ENCODE assay signal across 21 cellular contexts in the genomic region with DNA sequence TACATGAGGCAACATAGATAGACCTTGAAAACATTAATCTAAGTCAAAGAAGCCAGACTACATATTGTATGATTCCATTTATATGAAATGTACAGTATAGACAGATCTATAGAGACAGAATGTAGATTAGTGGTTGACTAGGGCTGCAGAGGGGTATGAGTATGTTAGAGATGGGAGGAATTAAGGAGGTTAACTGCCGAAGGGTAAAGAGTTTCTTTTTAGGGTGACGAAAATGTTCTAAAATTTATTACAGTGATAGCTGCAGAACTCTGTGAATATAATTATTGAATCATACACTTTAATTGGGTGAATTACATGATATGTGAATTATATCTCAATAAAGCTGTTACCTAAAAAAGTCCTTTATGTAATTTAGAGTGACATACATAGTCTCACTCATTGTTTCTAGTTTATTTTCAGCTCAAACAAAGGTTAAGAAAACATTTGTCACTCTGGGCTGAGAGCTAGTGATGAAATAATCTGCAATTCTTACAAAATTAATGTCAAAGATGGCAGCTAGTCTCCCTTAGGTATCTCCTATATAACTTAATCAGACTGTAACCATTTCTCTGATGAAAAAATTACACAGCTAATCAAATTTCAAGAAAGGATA.
DNase-seq lines count a peak whose midpoint lies in the region; ATAC-seq, FAIRE-seq and TF ChIP-seq lines count a peak whose summit lies in the region.
"Had no signal": no experiment of that assay in that cellular context is flagged by ENCODE, and none has a peak within 500 bp of the region (broad histone marks: within the 10 kb centered on the region; RNA-seq: fewer than 3 reads in every experiment).

No MANE protein-coding gene starts in this region.

- H3K9me3 ChIP-seq in kidney (ENCODE audit: control insufficient read depth in 1 of 2, low read length in 2 of 2) = no peaks in the 10 kb centered on the region
- H3K9me3 ChIP-seq: heart right ventricle had no signal

- H3K4me1 ChIP-seq in kidney (ENCODE audit: control insufficient read depth in 1 of 2, insufficient read depth in 1 of 2, low read depth in 1 of 2, low read length in 2 of 2) = no peaks in the 10 kb centered on the region
- H3K4me1 ChIP-seq: heart right ventricle had no signal

- no peaks in the 10 kb centered on the region for H3K9me3 Mint-ChIP-seq in naive B cell
- H3K9me3 Mint-ChIP-seq: activated T-helper 17 cell treated with anti-CD3 and anti-CD28 coated beads, Interleukin-2, amount 50 U/mL, for 72 hours; CD8-positive, alpha-beta T cell; mesothelial cell of epicardium; stimulated activated naive CD8-positive, alpha-beta T cell treated with anti-CD3 and anti-CD28 coated beads, Interleukin-15, amount 100 ng/mL, for 72 hours had no signal

- TF ChIP-seq CTCF in kidney (IDR thresholded peaks at IDR 0.05; ENCODE audit: borderline replicate concordance, extremely low read depth, insufficient read depth) = no peak

- peaks cover 0 to 17% of the 10 kb centered on the region in 2 donors for H3K36me3 Mint-ChIP-seq in naive B cell

- FAIRE-seq in kidney (lab: Jason Lieb, UNC) = no peak
- FAIRE-seq: H54, keratinocyte had no signal

- peaks cover 2 to 6% of the 10 kb centered on the region in 2 donors for H3K36me3 ChIP-seq in kidney (ENCODE audit: control insufficient read depth in 1 of 2, insufficient read depth in 2 of 2, low read length in 2 of 2)
- H3K36me3 ChIP-seq: WERI-Rb-1 had no signal

- ATAC-seq in naive B cell (ENCODE audit: low read depth in 2 of 2) (no peak), GM21825 (IDR thresholded peaks at IDR 0.05; ENCODE audit: unreplicated experiment) (no peak)
- ATAC-seq: activated T-helper 17 cell treated with anti-CD3 and anti-CD28 coated beads, Interleukin-2, amount 50 U/mL, for 72 hours; CD8-positive, alpha-beta T cell; heart right ventricle; stimulated activated naive CD8-positive, alpha-beta T cell treated with anti-CD3 and anti-CD28 coated beads, Interleukin-15, amount 100 ng/mL, for 72 hours had no signal

- H3K4me3 Mint-ChIP-seq in naive B cell = no peak overlapping the region
- H3K4me3 Mint-ChIP-seq: activated T-helper 17 cell treated with anti-CD3 and anti-CD28 coated beads, Interleukin-2, amount 50 U/mL, for 72 hours; CD8-positive, alpha-beta T cell; mesothelial cell of epicardium; stimulated activated naive CD8-positive, alpha-beta T cell treated with anti-CD3 and anti-CD28 coated beads, Interleukin-15, amount 100 ng/mL, for 72 hours had no signal

- no peak overlapping the region for H3K4me3 ChIP-seq in kidney (ENCODE audit: low read length in 2 of 2)
- H3K4me3 ChIP-seq: heart right ventricle had no signal

- no peak overlapping the region for H3K9ac ChIP-seq in kidney (ENCODE audit: low read length in 2 of 2)

- H3K27me3 Mint-ChIP-seq in naive B cell = no peaks in the 10 kb centered on the region
- H3K27me3 Mint-ChIP-seq: activated T-helper 17 cell treated with anti-CD3 and anti-CD28 coated beads, Interleukin-2, amount 50 U/mL, for 72 hours; stimulated activated naive CD8-positive, alpha-beta T cell treated with anti-CD3 and anti-CD28 coated beads, Interleukin-15, amount 100 ng/mL, for 72 hours had no signal

- peak overlapping the region in 4 of 6 donors; percentile 0 to 71 (median 42) for H3K27ac Mint-ChIP-seq in naive B cell
- H3K27ac Mint-ChIP-seq: activated T-helper 17 cell treated with anti-CD3 and anti-CD28 coated beads, Interleukin-2, amount 50 U/mL, for 72 hours; CD8-positive, alpha-beta T cell; mesothelial cell of epicardium; stimulated activated naive CD8-positive, alpha-beta T cell treated with anti-CD3 and anti-CD28 coated beads, Interleukin-15, amount 100 ng/mL, for 72 hours had no signal

- DNase-seq in NOMO-1 treated with DMSO at 0.1 percent for 48 hours (lab: John Stamatoyannopoulos, UW; ENCODE audit: unreplicated experiment) = peak; percentile 32
- DNase-seq in NOMO-1 treated with dmso at 0.1 percent for 144 hours (lab: John Stamatoyannopoulos, UW; ENCODE audit: unreplicated experiment) = no peak
- peak; percentile 48 for DNase-seq in OCI-M1 (lab: John Stamatoyannopoulos, UW)
- peak; percentile 12 to 35 for DNase-seq in dermis microvascular lymphatic vessel endothelial cell (ENCODE audit: low read depth in 2 of 2)
- no peak for DNase-seq in naive B cell
- no peak for DNase-seq in RPMI8226
- no peak for DNase-seq in kidney
- DNase-seq: 8988T; amniotic stem cell; CD8-positive, alpha-beta T cell; DMS79 treated with DMSO at 0.1 percent for 48 hours; heart right ventricle; NCI-H2029 treated with DMSO at 0.1 percent for 48 hours; stimulated activated CD4-positive, alpha-beta T cell treated with anti-CD3 and anti-CD28 coated beads, Interleukin-15, amount 100 ng/mL, for 24 hours; stimulated activated naive CD8-positive, alpha-beta T cell treated with anti-CD3 and anti-CD28 coated beads, Interleukin-15, amount 100 ng/mL, for 72 hours; WERI-Rb-1 had no signal

- H3K27ac ChIP-seq in kidney (ENCODE audit: low read depth in 2 of 2, low read length in 2 of 2) = no peak overlapping the region
- H3K27ac ChIP-seq: heart right ventricle, WERI-Rb-1 had no signal

- intact Hi-C loops in kidney (cut with DNase I) = no loop called here

- H3K4me1 Mint-ChIP-seq in naive B cell = no peaks in the 10 kb centered on the region
- H3K4me1 Mint-ChIP-seq: activated T-helper 17 cell treated with anti-CD3 and anti-CD28 coated beads, Interleukin-2, amount 50 U/mL, for 72 hours; mesothelial cell of epicardium; stimulated activated naive CD8-positive, alpha-beta T cell treated with anti-CD3 and anti-CD28 coated beads, Interleukin-15, amount 100 ng/mL, for 72 hours had no signal

Comparison
In these comparisons a context has a peak if more than half of its experiments do, and no peak if none do; other contexts are left out.
1. DNase-seq: peak in NOMO-1 treated with DMSO at 0.1 percent for 48 hours (single experiment), OCI-M1 (single experiment) and dermis microvascular lymphatic vessel endothelial cell (2 of 2); none in NOMO-1 treated with dmso at 0.1 percent for 144 hours (single experiment), naive B cell (single experiment), RPMI8226 (single experiment) and kidney (single experiment).